Comparison of ENCODE assay signal across 1 cellular context in the genomic region with DNA sequence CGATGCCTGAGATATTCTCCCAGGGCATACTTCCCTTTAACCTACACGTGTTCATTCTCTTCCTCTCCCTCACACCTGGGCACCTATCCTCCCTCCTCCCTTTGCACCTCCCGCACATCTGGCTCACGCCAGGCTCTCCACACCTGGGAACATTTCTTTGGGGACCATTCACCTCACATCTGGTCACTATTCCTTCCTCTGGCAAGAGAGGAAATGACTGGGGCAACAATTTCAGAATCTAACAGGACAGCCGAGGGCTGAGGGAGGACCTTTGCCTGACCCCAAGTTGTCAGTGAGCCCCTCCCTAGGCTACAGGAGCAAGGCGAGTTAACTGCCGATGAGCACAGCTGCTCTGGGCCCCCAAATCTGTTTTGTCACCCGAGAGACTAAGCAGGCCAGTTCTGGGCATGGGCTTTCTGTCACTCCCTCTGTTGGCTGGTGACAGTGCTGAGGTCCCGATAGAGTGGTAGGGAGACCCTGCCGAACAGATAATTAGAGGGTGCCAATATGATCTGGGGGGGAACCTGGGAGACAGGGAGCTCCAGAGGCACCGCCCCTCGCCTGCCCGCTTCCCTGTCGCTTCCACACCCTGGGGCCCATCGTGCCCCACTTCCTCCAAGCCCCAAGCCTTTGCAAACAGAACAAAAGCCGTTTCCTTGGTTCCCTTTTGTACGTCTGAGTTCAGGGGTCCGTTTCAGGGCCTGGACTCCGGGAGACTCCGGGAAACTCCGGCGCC.
TF ChIP-seq lines count a peak whose summit lies in the region.

No MANE protein-coding gene starts in this region.

TF ChIP-seq in GM23338, 12 proteins besides CTCF, POLR2A, EP300 and RAD21:
- TF ChIP-seq, protein P1, sequence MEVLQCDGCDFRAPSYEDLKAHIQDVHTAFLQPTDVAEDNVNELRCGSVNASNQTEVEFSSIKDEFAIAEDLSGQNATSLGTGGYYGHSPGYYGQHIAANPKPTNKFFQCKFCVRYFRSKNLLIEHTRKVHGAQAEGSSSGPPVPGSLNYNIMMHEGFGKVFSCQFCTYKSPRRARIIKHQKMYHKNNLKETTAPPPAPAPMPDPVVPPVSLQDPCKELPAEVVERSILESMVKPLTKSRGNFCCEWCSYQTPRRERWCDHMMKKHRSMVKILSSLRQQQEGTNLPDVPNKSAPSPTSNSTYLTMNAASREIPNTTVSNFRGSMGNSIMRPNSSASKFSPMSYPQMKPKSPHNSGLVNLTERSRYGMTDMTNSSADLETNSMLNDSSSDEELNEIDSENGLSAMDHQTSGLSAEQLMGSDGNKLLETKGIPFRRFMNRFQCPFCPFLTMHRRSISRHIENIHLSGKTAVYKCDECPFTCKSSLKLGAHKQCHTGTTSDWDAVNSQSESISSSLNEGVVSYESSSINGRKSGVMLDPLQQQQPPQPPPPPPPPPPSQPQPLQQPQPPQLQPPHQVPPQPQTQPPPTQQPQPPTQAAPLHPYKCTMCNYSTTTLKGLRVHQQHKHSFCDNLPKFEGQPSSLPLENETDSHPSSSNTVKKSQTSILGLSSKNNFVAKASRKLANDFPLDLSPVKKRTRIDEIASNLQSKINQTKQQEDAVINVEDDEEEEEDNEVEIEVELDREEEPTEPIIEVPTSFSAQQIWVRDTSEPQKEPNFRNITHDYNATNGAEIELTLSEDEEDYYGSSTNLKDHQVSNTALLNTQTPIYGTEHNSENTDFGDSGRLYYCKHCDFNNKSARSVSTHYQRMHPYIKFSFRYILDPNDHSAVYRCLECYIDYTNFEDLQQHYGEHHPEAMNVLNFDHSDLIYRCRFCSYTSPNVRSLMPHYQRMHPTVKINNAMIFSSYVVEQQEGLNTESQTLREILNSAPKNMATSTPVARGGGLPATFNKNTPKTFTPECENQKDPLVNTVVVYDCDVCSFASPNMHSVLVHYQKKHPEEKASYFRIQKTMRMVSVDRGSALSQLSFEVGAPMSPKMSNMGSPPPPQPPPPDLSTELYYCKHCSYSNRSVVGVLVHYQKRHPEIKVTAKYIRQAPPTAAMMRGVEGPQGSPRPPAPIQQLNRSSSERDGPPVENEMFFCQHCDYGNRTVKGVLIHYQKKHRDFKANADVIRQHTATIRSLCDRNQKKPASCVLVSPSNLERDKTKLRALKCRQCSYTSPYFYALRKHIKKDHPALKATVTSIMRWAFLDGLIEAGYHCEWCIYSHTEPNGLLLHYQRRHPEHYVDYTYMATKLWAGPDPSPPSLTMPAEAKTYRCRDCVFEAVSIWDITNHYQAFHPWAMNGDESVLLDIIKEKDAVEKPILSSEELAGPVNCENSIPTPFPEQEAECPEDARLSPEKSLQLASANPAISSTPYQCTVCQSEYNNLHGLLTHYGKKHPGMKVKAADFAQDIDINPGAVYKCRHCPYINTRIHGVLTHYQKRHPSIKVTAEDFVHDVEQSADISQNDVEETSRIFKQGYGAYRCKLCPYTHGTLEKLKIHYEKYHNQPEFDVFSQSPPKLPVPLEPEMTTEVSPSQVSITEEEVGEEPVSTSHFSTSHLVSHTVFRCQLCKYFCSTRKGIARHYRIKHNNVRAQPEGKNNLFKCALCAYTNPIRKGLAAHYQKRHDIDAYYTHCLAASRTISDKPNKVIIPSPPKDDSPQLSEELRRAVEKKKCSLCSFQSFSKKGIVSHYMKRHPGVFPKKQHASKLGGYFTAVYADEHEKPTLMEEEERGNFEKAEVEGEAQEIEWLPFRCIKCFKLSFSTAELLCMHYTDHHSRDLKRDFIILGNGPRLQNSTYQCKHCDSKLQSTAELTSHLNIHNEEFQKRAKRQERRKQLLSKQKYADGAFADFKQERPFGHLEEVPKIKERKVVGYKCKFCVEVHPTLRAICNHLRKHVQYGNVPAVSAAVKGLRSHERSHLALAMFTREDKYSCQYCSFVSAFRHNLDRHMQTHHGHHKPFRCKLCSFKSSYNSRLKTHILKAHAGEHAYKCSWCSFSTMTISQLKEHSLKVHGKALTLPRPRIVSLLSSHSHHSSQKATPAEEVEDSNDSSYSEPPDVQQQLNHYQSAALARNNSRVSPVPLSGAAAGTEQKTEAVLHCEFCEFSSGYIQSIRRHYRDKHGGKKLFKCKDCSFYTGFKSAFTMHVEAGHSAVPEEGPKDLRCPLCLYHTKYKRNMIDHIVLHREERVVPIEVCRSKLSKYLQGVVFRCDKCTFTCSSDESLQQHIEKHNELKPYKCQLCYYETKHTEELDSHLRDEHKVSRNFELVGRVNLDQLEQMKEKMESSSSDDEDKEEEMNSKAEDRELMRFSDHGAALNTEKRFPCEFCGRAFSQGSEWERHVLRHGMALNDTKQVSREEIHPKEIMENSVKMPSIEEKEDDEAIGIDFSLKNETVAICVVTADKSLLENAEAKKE (CRISPR knock-in tag; IDR thresholded peaks at IDR 0.05): no peak
- TF ChIP-seq JUNB (IDR thresholded peaks at IDR 0.05; ENCODE audit: unreplicated experiment): no peak
- TF ChIP-seq CREB1 (CRISPR knock-in tag; IDR thresholded peaks at IDR 0.05; ENCODE audit: low read depth): no peak
- TF ChIP-seq POLR2AphosphoS5 (IDR thresholded peaks at IDR 0.05; ENCODE audit: low read depth): no peak
- no peak for TF ChIP-seq NANOG (IDR thresholded peaks at IDR 0.05; ENCODE audit: borderline replicate concordance)
- no peak for TF ChIP-seq EZH2phosphoT487 (IDR thresholded peaks at IDR 0.05; ENCODE audit: unreplicated experiment)
- no peak for TF ChIP-seq ZNF114 (CRISPR knock-in tag; IDR thresholded peaks at IDR 0.05)
- TF ChIP-seq ZNF331 (CRISPR knock-in tag; IDR thresholded peaks at IDR 0.05; ENCODE audit: low read depth): no peak
- TF ChIP-seq, protein P2, sequence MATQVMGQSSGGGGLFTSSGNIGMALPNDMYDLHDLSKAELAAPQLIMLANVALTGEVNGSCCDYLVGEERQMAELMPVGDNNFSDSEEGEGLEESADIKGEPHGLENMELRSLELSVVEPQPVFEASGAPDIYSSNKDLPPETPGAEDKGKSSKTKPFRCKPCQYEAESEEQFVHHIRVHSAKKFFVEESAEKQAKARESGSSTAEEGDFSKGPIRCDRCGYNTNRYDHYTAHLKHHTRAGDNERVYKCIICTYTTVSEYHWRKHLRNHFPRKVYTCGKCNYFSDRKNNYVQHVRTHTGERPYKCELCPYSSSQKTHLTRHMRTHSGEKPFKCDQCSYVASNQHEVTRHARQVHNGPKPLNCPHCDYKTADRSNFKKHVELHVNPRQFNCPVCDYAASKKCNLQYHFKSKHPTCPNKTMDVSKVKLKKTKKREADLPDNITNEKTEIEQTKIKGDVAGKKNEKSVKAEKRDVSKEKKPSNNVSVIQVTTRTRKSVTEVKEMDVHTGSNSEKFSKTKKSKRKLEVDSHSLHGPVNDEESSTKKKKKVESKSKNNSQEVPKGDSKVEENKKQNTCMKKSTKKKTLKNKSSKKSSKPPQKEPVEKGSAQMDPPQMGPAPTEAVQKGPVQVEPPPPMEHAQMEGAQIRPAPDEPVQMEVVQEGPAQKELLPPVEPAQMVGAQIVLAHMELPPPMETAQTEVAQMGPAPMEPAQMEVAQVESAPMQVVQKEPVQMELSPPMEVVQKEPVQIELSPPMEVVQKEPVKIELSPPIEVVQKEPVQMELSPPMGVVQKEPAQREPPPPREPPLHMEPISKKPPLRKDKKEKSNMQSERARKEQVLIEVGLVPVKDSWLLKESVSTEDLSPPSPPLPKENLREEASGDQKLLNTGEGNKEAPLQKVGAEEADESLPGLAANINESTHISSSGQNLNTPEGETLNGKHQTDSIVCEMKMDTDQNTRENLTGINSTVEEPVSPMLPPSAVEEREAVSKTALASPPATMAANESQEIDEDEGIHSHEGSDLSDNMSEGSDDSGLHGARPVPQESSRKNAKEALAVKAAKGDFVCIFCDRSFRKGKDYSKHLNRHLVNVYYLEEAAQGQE (IDR thresholded peaks at IDR 0.05; ENCODE audit: unreplicated experiment): no peak
- TF ChIP-seq STAT1 (IDR thresholded peaks at IDR 0.05; ENCODE audit: unreplicated experiment): no peak
- TF ChIP-seq EZH2 (IDR thresholded peaks at IDR 0.05; ENCODE audit: low read depth, unreplicated experiment): no peak
- TF ChIP-seq, protein P3, sequence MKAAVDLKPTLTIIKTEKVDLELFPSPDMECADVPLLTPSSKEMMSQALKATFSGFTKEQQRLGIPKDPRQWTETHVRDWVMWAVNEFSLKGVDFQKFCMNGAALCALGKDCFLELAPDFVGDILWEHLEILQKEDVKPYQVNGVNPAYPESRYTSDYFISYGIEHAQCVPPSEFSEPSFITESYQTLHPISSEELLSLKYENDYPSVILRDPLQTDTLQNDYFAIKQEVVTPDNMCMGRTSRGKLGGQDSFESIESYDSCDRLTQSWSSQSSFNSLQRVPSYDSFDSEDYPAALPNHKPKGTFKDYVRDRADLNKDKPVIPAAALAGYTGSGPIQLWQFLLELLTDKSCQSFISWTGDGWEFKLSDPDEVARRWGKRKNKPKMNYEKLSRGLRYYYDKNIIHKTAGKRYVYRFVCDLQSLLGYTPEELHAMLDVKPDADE (IDR thresholded peaks at IDR 0.05): no peak
